9 cellular contexts compared by ENCODE assay signal in the genomic region with DNA sequence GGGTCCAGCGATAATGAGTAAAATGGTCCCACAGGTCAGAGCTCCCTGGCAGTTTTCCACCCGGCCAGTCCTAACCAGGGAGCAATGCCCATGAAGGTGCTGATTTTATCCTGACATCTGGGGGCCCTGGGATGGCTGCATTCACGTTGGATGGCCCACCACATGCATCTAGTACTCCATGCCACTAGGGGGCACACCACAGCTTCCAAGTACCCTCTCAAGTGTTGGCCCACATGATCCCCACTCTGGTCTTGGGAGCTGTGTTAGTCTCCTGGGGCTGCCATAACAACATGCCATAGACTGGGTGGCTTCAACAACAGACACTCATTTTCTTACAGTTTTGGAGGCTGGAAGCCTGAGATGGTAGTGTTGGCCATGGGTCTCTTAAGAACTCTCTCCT.
DNase-seq lines count a peak whose midpoint lies in the region; ATAC-seq, FAIRE-seq and TF ChIP-seq lines count a peak whose summit lies in the region.
"Had no signal": no experiment of that assay in that cellular context is flagged by ENCODE, and none has a peak within 500 bp of the region (broad histone marks: within the 10 kb centered on the region; RNA-seq: fewer than 3 reads in every experiment).

No MANE protein-coding gene starts in this region.

- no peak for ATAC-seq in HG02938 (IDR thresholded peaks at IDR 0.05; ENCODE audit: unreplicated experiment)

- H3K4me1 ChIP-seq in DOHH2 (ENCODE audit: control insufficient read depth, low read length) (peaks cover 14% of the 10 kb centered on the region), mesendoderm (ENCODE audit: control insufficient read depth, low read depth, low read length) (peaks cover 7% of the 10 kb centered on the region)

- no peak overlapping the region for H3K4ac ChIP-seq in mesendoderm (ENCODE audit: low read depth, low read length)

- no peak overlapping the region for H2BK5ac ChIP-seq in mesendoderm (ENCODE audit: low read length)

- H2BK120ac ChIP-seq in mesendoderm (ENCODE audit: low read depth, low read length): no peak overlapping the region

- H3K4me3 ChIP-seq in DOHH2 (ENCODE audit: low read length) (no peak overlapping the region), mesendoderm (ENCODE audit: low read length) (no peak overlapping the region)

- no peaks in the 10 kb centered on the region for H3F3A ChIP-seq in DOHH2 (ENCODE audit: control insufficient read depth, insufficient read depth)

- H3K79me2 ChIP-seq in DOHH2 (ENCODE audit: control insufficient read depth, low read length): no peaks in the 10 kb centered on the region
- no peaks in the 10 kb centered on the region for H3K79me2 ChIP-seq in mesendoderm (ENCODE audit: control insufficient read depth, insufficient read depth, low read length)

- no peaks in the 10 kb centered on the region for H3K79me1 ChIP-seq in mesendoderm (ENCODE audit: low read length)

- H3K4me2 ChIP-seq in DOHH2 (ENCODE audit: low read length): no peak overlapping the region
- no peak overlapping the region for H3K4me2 ChIP-seq in mesendoderm (ENCODE audit: low read length)

- H3K36me3 ChIP-seq in DOHH2 (ENCODE audit: control insufficient read depth, low read length): no peaks in the 10 kb centered on the region
- H3K36me3 ChIP-seq in mesendoderm (ENCODE audit: control insufficient read depth, insufficient read depth, low read length): no peaks in the 10 kb centered on the region

- H3K56ac ChIP-seq in mesendoderm (ENCODE audit: low read length): no peak overlapping the region

- H4K8ac ChIP-seq in mesendoderm (ENCODE audit: low read depth, low read length): no peak overlapping the region

- H3K9me3 ChIP-seq in DOHH2 (ENCODE audit: control insufficient read depth, insufficient read depth, low read length): no peaks in the 10 kb centered on the region

- TF ChIP-seq CTCF in DOHH2 (IDR thresholded peaks at IDR 0.05; ENCODE audit: low read depth, low read length, poor library complexity, severe bottlenecking): peak; percentile 69

- no peak overlapping the region for H3K27ac ChIP-seq in DOHH2 (ENCODE audit: low read depth, low read length)
- H3K27ac ChIP-seq in mesendoderm (ENCODE audit: low read depth, low read length): no peak overlapping the region

- no peak overlapping the region for H3K18ac ChIP-seq in mesendoderm (ENCODE audit: low read length)

- H3K9ac ChIP-seq in mesendoderm (ENCODE audit: low read length): no peak overlapping the region

- H3K9me2 ChIP-seq in DOHH2 (replicated peaks; ENCODE audit: control insufficient read depth, low read length): no peaks in the 10 kb centered on the region

- no peak overlapping the region for H2AK5ac ChIP-seq in mesendoderm (ENCODE audit: low read length)

- no peak overlapping the region for H4K5ac ChIP-seq in mesendoderm (ENCODE audit: low read length)

- H3K27me3 ChIP-seq in DOHH2 (ENCODE audit: control insufficient read depth, low read length): no peaks in the 10 kb centered on the region
- no peaks in the 10 kb centered on the region for H3K27me3 ChIP-seq in mesendoderm (ENCODE audit: insufficient read depth, low read length, poor library complexity)

- no CpG with 5 or more reads among the region's 3 CpGs for WGBS in mesendoderm (ENCODE audit: extremely low coverage, insufficient coverage, low lambda C conversion rate)

- H2BK15ac ChIP-seq in mesendoderm (replicated peaks; ENCODE audit: low read depth): no peak overlapping the region

- FAIRE-seq in frontal cortex (lab: Jason Lieb, UNC): no peak
- FAIRE-seq: colon had no signal

- no peak overlapping the region for H3K23ac ChIP-seq in mesendoderm (ENCODE audit: low read length)

- H4K20me1 ChIP-seq in DOHH2 (ENCODE audit: control insufficient read depth, insufficient read depth, low read depth, low read length): peaks cover 19% of the 10 kb centered on the region; the same call in 1 of the 2 replicates

- peak; percentile 49 for DNase-seq in HT-29 (ENCODE audit: low spot score)
- DNase-seq in activated CD4-positive, alpha-beta T cell treated with anti-CD3 and anti-CD28 coated beads, Interleukin-2, amount 50 U/mL, for 48 hours: peak; percentile 39 to 52
- peak; percentile 77 for DNase-seq in mesendoderm
- DNase-seq in GDM1 (lab: John Stamatoyannopoulos, UW): no peak
- DNase-seq in frontal cortex (ENCODE audit: low spot score in 2 of 2): no peak
- no peak for DNase-seq in GF-D8 (lab: John Stamatoyannopoulos, UW)

Comparison
In these comparisons a context has a peak if more than half of its experiments do, and no peak if none do; other contexts are left out.
1. DNase-seq: peak in HT-29 (single experiment), activated CD4-positive, alpha-beta T cell treated with anti-CD3 and anti-CD28 coated beads, Interleukin-2, amount 50 U/mL, for 48 hours (2 of 2) and mesendoderm (single experiment); none in GDM1 (single experiment), frontal cortex (0 of 2) and GF-D8 (single experiment).